In genomic region chr6:148497256-148497655, GRCh38 we compare ENCODE assay signal across 14 cellular contexts.
DNase-seq lines count a peak whose midpoint lies in the region; ATAC-seq and TF ChIP-seq lines count a peak whose summit lies in the region.
"Had no signal": no experiment of that assay in that cellular context is flagged by ENCODE, and none has a peak within 500 bp of the region (broad histone marks: within the 10 kb centered on the region; RNA-seq: fewer than 3 reads in every experiment).

No MANE protein-coding gene starts in this region.

- DNase-seq in A172 (ENCODE audit: low spot score) (peak; percentile 30), LHCN-M2 (ENCODE audit: low read depth) (peak; percentile 72), choroid plexus epithelial cell (ENCODE audit: low read depth) (peak; percentile 42), NCI-H2227 (lab: John Stamatoyannopoulos, UW; ENCODE audit: unreplicated experiment) (no peak), UCSD-AML1 (lab: John Stamatoyannopoulos, UW; ENCODE audit: unreplicated experiment) (no peak)
- no peak for DNase-seq in stimulated activated CD4-positive, alpha-beta T cell treated with anti-CD3 and anti-CD28 coated beads, Interleukin-1b, Interleukin-23, amount 100 ng/mL, for 48 hours
- DNase-seq: activated CD4-positive, alpha-beta T cell treated with anti-CD3 and anti-CD28 coated beads for 1 hour; DMS79; naive B cell; NCI-H2171 treated with DMSO at 0.1 percent for 48 hours; T-helper 1 cell had no signal

- H3K27me3 ChIP-seq in rectal smooth muscle tissue (ENCODE audit: control insufficient read depth, insufficient read depth, low read length): no peaks in the 10 kb centered on the region

- no peak for TF ChIP-seq CTCF in choroid plexus epithelial cell (conservative IDR thresholded peaks at IDR 0.05; ENCODE audit: low read depth, low read length)

- H3K36me3 ChIP-seq in rectal smooth muscle tissue (ENCODE audit: control insufficient read depth, insufficient read depth, low read length): no peaks in the 10 kb centered on the region

- no peak overlapping the region for H3K4me3 ChIP-seq in choroid plexus epithelial cell (ENCODE audit: low read depth, low read length)
- H3K4me3 ChIP-seq in rectal smooth muscle tissue (ENCODE audit: low read length): no peak overlapping the region
- H3K4me3 ChIP-seq: GM23338 had no signal

- peaks cover 22% of the 10 kb centered on the region for H3K4me1 ChIP-seq in rectal smooth muscle tissue (ENCODE audit: control insufficient read depth, insufficient read depth, low read length)

- no peak for ATAC-seq in HG03354 (IDR thresholded peaks at IDR 0.05; ENCODE audit: poor library complexity, severe bottlenecking, unreplicated experiment)
- ATAC-seq: GM23338 had no signal

- no peak overlapping the region for H3K9ac ChIP-seq in rectal smooth muscle tissue (ENCODE audit: low read length)

- peak overlapping the region; percentile 27 for H3K27ac ChIP-seq in rectal smooth muscle tissue (ENCODE audit: low read depth, low read length)

Comparison
In these comparisons a context has a peak if more than half of its experiments do, and no peak if none do; other contexts are left out.
1. DNase-seq: peak in A172 (single experiment), LHCN-M2 (single experiment) and choroid plexus epithelial cell (single experiment); none in stimulated activated CD4-positive, alpha-beta T cell treated with anti-CD3 and anti-CD28 coated beads, Interleukin-1b, Interleukin-23, amount 100 ng/mL, for 48 hours (single experiment), NCI-H2227 (single experiment) and UCSD-AML1 (single experiment).